In genomic region chr5:139560752-139561654, GRCh38 we compare ENCODE assay signal across 8 cellular contexts. TPM values are rescaled to one million over a fixed set of nuclear protein-coding genes. Genes with fewer than 3 reads are reported as not detected.
DNase-seq lines count a peak whose midpoint lies in the region; ATAC-seq and TF ChIP-seq lines count a peak whose summit lies in the region.

TSS of gene UBE2D2 (plus strand) at chr5:139561339. CDS start at chr5:139561792, 453 bp downstream.

- CTCF ChIA-PET in PC-9 (lab: Charles Lee): interaction anchor here (0.7 kb wide), 1 partner anchor 79 kb away, joined by 3 read pairs; no protein-coding TSS in a partner anchor

- in situ Hi-C loops in KBM-7 (cut with MboI; ENCODE audit: low pct_unique_long_range_greater_than_20kb, low sequenced_read_pairs): no loop called here

- peaks cover 17% of the 10 kb centered on the region for H3K36me3 ChIP-seq in PC-9 (ENCODE audit: low read depth)

- H2AFZ ChIP-seq in PC-9: peak within 1 kb of the TSS; percentile 91

- H3K27ac ChIP-seq in PC-9: peak within 1 kb of the TSS; percentile 88

- peak within 1 kb of the TSS; percentile 99 for H3K4me3 ChIP-seq in PC-9
- peak within 1 kb of the TSS; percentile 91 for H3K4me3 ChIP-seq in epithelial cell of proximal tubule (ENCODE audit: low read depth, low read length)

- peaks cover 22% of the 10 kb centered on the region for H3F3A ChIP-seq in PC-9 (ENCODE audit: insufficient read depth, low read depth)

- H3K9me2 ChIP-seq in PC-9 (ENCODE audit: insufficient read depth): no peaks in the 10 kb centered on the region

- peak; percentile 80 for ATAC-seq in GM21717 (IDR thresholded peaks at IDR 0.05; ENCODE audit: unreplicated experiment)

- peak within 1 kb of the TSS; percentile 97 for H3K4me2 ChIP-seq in PC-9

- H3K4me1 ChIP-seq in PC-9 (replicated peaks; ENCODE audit: insufficient read depth): peaks cover 35% of the 10 kb centered on the region

- DNase-seq in DMS53 (lab: John Stamatoyannopoulos, UW) (peak; percentile 100), KBM-7 (peak; percentile 95), PC-9 (peak; percentile 88 to 96), epithelial cell of proximal tubule (ENCODE audit: low read depth) (peak; percentile 59), mucosa of gallbladder (ENCODE audit: low spot score) (peak; percentile 98)
- peak; percentile 97 for DNase-seq in activated T-cell treated with anti-CD3 and anti-CD28 coated beads, Interleukin-2, amount 50 U/mL, for 1 hour
- DNase-seq in stimulated activated CD8-positive, alpha-beta memory T cell treated with anti-CD3 and anti-CD28 coated beads, Interleukin-4, amount 100 ng/mL, for 24 hours (ENCODE audit: low read depth): peak; percentile 95

- intact Hi-C loops in PC-9 (cut with micrococcal nuclease; ENCODE audit: unreplicated experiment): no loop called here

- peaks cover 39% of the 10 kb centered on the region for H4K20me1 ChIP-seq in PC-9 (ENCODE audit: insufficient read depth)

- no peaks in the 10 kb centered on the region for H3K9me3 ChIP-seq in PC-9 (ENCODE audit: insufficient read depth, low read depth)

- POLR2A ChIA-PET in PC-9 (lab: Charles Lee; ENCODE audit: unreplicated experiment): interaction anchor here (0.6 to 0.7 kb wide), 6 partner anchors 69 to 607 kb away, joined by 3 to 18 read pairs (median 6); partner anchors contain the start of gene STING1

- TSS peak; percentile 97 for BruUV-seq in PC-9 (replicated peaks; lab: Mats Ljungman, UMichigan)

- no peak for TF ChIP-seq CTCF in PC-9 (conservative IDR thresholded peaks at IDR 0.05)
- no peak for TF ChIP-seq CTCF in epithelial cell of proximal tubule (conservative IDR thresholded peaks at IDR 0.05; ENCODE audit: low read depth, low read length)

- H3K79me2 ChIP-seq in PC-9 (ENCODE audit: low read depth): peaks cover 47% of the 10 kb centered on the region

- H3K27me3 ChIP-seq in PC-9 (ENCODE audit: insufficient read depth, low read depth): no peaks in the 10 kb centered on the region

RNA-seq across cellular contexts. Expression of gene UBE2D2, which starts in this region (rescaled TPM):
- total RNA-seq in PC-9 (2021) (86.2 and 115 TPM in 2 replicates), epithelial cell of proximal tubule (159 and 205 TPM in 2 replicates), mucosa of gallbladder (101 TPM)

Comparison
In these comparisons a context has a peak if more than half of its experiments do, and no peak if none do; other contexts are left out.
1. Peak in every context shown above with its lines: DNase-seq, ATAC-seq, H3K4me3 ChIP-seq and H3K27ac ChIP-seq.